Comparison of ENCODE assay signal across 8 cellular contexts in genomic region chr1:26417111-26417510, GRCh38. TPM values are rescaled to one million over a fixed set of nuclear protein-coding genes. Genes with fewer than 3 reads are reported as not detected.
DNase-seq lines count a peak whose midpoint lies in the region; ATAC-seq and TF ChIP-seq lines count a peak whose summit lies in the region.

No MANE protein-coding gene starts in this region.

- peak overlapping the region; percentile 82 for H3K9ac ChIP-seq in HUES64 (ENCODE audit: low read depth, low read length)
- H3K9ac ChIP-seq in OCI-LY1 (ENCODE audit: low read length), result no peak overlapping the region

- TF ChIP-seq CTCF in OCI-LY1 (IDR thresholded peaks at IDR 0.05; ENCODE audit: low read length), result peak; percentile 81

- H3K79me2 ChIP-seq in OCI-LY1 (ENCODE audit: insufficient read depth, low read length), result no peaks in the 10 kb centered on the region

- no peaks in the 10 kb centered on the region for H3F3A ChIP-seq in OCI-LY1 (ENCODE audit: insufficient read depth, low read length)

- H2AFZ ChIP-seq in OCI-LY1 (ENCODE audit: low read length), result no peak overlapping the region

- no peaks in the 10 kb centered on the region for H3K9me2 ChIP-seq in OCI-LY1 (ENCODE audit: low read depth, low read length)

- H4K20me1 ChIP-seq in OCI-LY1 (ENCODE audit: insufficient read depth, low read length), result no peaks in the 10 kb centered on the region

- DNase-seq in DMS79 treated with DMSO at 0.1 percent for 48 hours (lab: John Stamatoyannopoulos, UW), result peak; percentile 71
- peak; percentile 88 for DNase-seq in activated CD8-positive, alpha-beta memory T cell treated with anti-CD3 and anti-CD28 coated beads, Interleukin-2, amount 50 U/mL, for 4 hours
- DNase-seq in epidermal melanocyte (ENCODE audit: insufficient read length, low spot score), result peak; percentile 27
- DNase-seq in middle frontal gyrus (ENCODE audit: extremely low spot score, low spot score), result peak; percentile 10
- DNase-seq in stimulated activated CD8-positive, alpha-beta memory T cell treated with anti-CD3 and anti-CD28 coated beads, Interleukin-4, amount 100 ng/mL, for 48 hours, result peak; percentile 94

- H3K9me3 ChIP-seq in HUES64 (ENCODE audit: insufficient read depth, low read depth, low read length) (no peaks in the 10 kb centered on the region), OCI-LY1 (ENCODE audit: low read length) (no peaks in the 10 kb centered on the region)

- no peak for ATAC-seq in GM21723 (IDR thresholded peaks at IDR 0.05; ENCODE audit: unreplicated experiment)

- H3K4me1 ChIP-seq in HUES64 (ENCODE audit: insufficient read depth, low read length) (peaks cover 77% of the 10 kb centered on the region), OCI-LY1 (ENCODE audit: insufficient read depth, low read length, severe bottlenecking) (no peaks in the 10 kb centered on the region)

- H3K27ac ChIP-seq in HUES64 (ENCODE audit: low read depth, low read length) (peak overlapping the region; percentile 96), OCI-LY1 (ENCODE audit: low read depth, low read length, poor library complexity, severe bottlenecking) (no peak overlapping the region)

- WGBS in HUES64, result 14% methylated on average over 6 of the region's 7 CpGs

- H3K4me3 ChIP-seq in HUES64 (ENCODE audit: low read length), result peak overlapping the region; percentile 37
- no peak overlapping the region for H3K4me3 ChIP-seq in OCI-LY1 (ENCODE audit: low read depth, low read length, poor library complexity, severe bottlenecking)

- H3K27me3 ChIP-seq in HUES64 (ENCODE audit: insufficient read depth, low read length) (no peaks in the 10 kb centered on the region), OCI-LY1 (ENCODE audit: insufficient read depth, low read length) (peaks cover 5% of the 10 kb centered on the region; the same call in 1 of the 2 replicates)

- H3K36me3 ChIP-seq in HUES64 (ENCODE audit: insufficient read depth, low read length), result peaks cover 82% of the 10 kb centered on the region
- H3K36me3 ChIP-seq in OCI-LY1 (ENCODE audit: insufficient read depth, low read length), result no peaks in the 10 kb centered on the region

- no peak overlapping the region for H3K4me2 ChIP-seq in OCI-LY1 (ENCODE audit: low read length)

RNA-seq across cellular contexts. Expression of gene LIN28A, which starts 6.5 kb away (rescaled TPM):
- 552 TPM for polyA plus RNA-seq in HUES64 (2013, experiment 1 of 2)
- 531 TPM for polyA plus RNA-seq in HUES64 (2013, experiment 2 of 2)

RNA-seq across cellular contexts. Expression of gene DHDDS, which starts 15.0 kb away (rescaled TPM):
- 27.5 TPM for polyA plus RNA-seq in HUES64 (2013, experiment 1 of 2)
- 26.1 TPM for polyA plus RNA-seq in HUES64 (2013, experiment 2 of 2)

RNA-seq across cellular contexts. Expression of gene ZNF683, which starts 44.6 kb away (rescaled TPM):
- not detected for polyA plus RNA-seq in HUES64 (2013, experiment 1 of 2)
- not detected for polyA plus RNA-seq in HUES64 (2013, experiment 2 of 2)

RNA-seq across cellular contexts. Expression of gene HMGN2, which starts 55.1 kb away (rescaled TPM):
- 939 TPM for polyA plus RNA-seq in HUES64 (2013, experiment 1 of 2)
- 892 TPM for polyA plus RNA-seq in HUES64 (2013, experiment 2 of 2)

Comparison
In these comparisons a context has a peak if more than half of its experiments do, and no peak if none do; other contexts are left out.
1. DNase-seq: peak in every context shown above with its lines; median percentile 94 in stimulated activated CD8-positive, alpha-beta memory T cell treated with anti-CD3 and anti-CD28 coated beads, Interleukin-4, amount 100 ng/mL, for 48 hours; 88 in activated CD8-positive, alpha-beta memory T cell treated with anti-CD3 and anti-CD28 coated beads, Interleukin-2, amount 50 U/mL, for 4 hours; 71 in DMS79 treated with DMSO at 0.1 percent for 48 hours; 27 in epidermal melanocyte; 10 in middle frontal gyrus.